In the genomic region with DNA sequence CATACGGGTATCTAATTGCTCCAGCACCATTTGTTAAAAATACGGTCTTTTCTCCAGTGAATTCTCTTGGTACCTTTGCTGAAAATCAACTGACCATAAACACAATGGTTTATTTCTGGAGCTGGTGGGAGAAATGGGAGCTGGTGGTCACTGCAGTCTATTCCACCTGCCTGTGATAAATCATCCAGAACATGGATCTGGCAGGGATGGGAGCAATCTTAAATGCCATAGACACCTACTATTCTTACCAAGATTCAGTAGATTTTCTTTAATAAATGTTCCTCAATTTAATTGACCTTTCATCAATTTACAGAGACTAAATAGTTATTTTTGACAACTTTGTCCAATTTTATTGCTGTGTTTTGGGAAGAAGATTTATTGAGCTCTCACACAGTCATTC, we compare ENCODE assay signal across 22 cellular contexts.
"Had no signal": no experiment of that assay in that cellular context is flagged by ENCODE, and none has a peak within 500 bp of the region (broad histone marks: within the 10 kb centered on the region; RNA-seq: fewer than 3 reads in every experiment).

No MANE protein-coding gene starts in this region.

- H3K4me2 ChIP-seq: SK-N-SH had no signal

- DNase-seq: KBM-7, MG63, NCI-H1092, NCI-H1105 treated with DMSO at 0.1 percent for 48 hours, NCI-H1417 treated with DMSO at 0.1 percent for 48 hours, NCI-H146, NCI-H1694 treated with DMSO at 0.1 percent for 48 hours, NCI-H1930, NCI-H2081, NCI-H2107, NCI-H2171, NCI-H226, NCI-H446, NCI-H510A, NCI-H524 treated with DMSO at 0.1 percent for 48 hours, NCI-H69, NCI-H774, PC-3, SHP77, SK-N-SH, SW 1271 had no signal

- H3K9me3 ChIP-seq: MG63, SK-N-SH had no signal

- H3K4me3 ChIP-seq: MG63 had no signal

- H3K9ac ChIP-seq: SK-N-SH had no signal

- H3K27me3 ChIP-seq: MG63 had no signal

- H3K27ac ChIP-seq: RWPE1 had no signal

- H3K36me3 ChIP-seq: MG63 had no signal
